Comparison of ENCODE assay signal across 40 cellular contexts in the genomic region with DNA sequence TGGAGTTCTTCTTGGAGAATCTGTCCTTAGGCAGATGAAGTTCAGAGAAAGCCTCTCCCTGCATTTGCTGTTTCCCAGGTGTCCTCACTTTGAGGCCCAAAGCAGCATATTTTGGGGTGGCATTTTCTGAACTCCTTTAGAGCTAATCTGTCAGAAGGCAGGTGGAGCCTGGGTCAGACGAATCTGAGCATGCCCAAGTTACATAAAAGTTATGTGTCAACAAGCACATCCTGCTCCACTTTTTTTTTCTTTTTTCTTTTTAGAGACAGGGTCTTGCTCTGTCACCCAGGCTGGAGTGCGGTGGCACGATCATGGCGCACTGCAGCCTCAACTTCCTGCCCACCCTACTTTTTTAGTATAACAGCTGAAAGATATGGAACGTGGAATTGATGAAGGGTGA.
"Had no signal": no experiment of that assay in that cellular context is flagged by ENCODE, and none has a peak within 500 bp of the region (broad histone marks: within the 10 kb centered on the region; RNA-seq: fewer than 3 reads in every experiment).

No MANE protein-coding gene starts in this region.

- H3K9me3 Mint-ChIP-seq: activated B cell treated with CpG ODN at 0.5 μM for 24 hours; activated CD4-positive, alpha-beta memory T cell treated with anti-CD3 and anti-CD28 coated beads for 36 hours; activated naive CD8-positive, alpha-beta T cell treated with anti-CD3 and anti-CD28 coated beads, Interleukin-2, amount 10 ng/mL, durations not matched to agents 7 days and 5 days; activated T-cell treated with anti-CD3 and anti-CD28 coated beads, Interleukin-2, amount 50 U/mL, for 4 hours; activated T-helper 1 cell treated with anti-CD3 and anti-CD28 coated beads, Interleukin-12 subunit alpha, Interleukin-12 subunit beta, Interleukin-2, Interleukin-4 antibody, amounts not matched to agents 30 ng/mL and 10 ng/mL and 1 ng/mL, durations not matched to agents 14 hours and 24 hours and 36 hours had no signal

- H3K36me3 ChIP-seq: breast epithelium, MG63 had no signal

- H3K4me3 ChIP-seq: body of pancreas, breast epithelium, MG63, PC-9 had no signal

- H3K27ac Mint-ChIP-seq: activated B cell treated with CpG ODN at 0.5 μM for 24 hours; activated CD4-positive, alpha-beta memory T cell treated with anti-CD3 and anti-CD28 coated beads for 36 hours; activated naive CD8-positive, alpha-beta T cell treated with anti-CD3 and anti-CD28 coated beads, Interleukin-2, amount 10 ng/mL, durations not matched to agents 7 days and 5 days; activated T-helper 1 cell treated with anti-CD3 and anti-CD28 coated beads, Interleukin-12 subunit alpha, Interleukin-12 subunit beta, Interleukin-2, Interleukin-4 antibody, amounts not matched to agents 30 ng/mL and 10 ng/mL and 1 ng/mL, durations not matched to agents 14 hours and 24 hours and 36 hours had no signal

- ATAC-seq: activated T-cell treated with anti-CD3 and anti-CD28 coated beads, Interleukin-2, amount 50 U/mL, for 4 hours; body of pancreas; Right ventricle myocardium inferior had no signal

- H3K4me1 ChIP-seq: body of pancreas had no signal

- H3K27me3 ChIP-seq: body of pancreas, breast epithelium, MG63 had no signal

- DNase-seq: activated B cell treated with CpG ODN at 0.5 μM for 24 hours; activated CD4-positive, alpha-beta memory T cell treated with anti-CD3 and anti-CD28 coated beads for 36 hours; activated CD4-positive, alpha-beta T cell treated with anti-CD3 and anti-CD28 coated beads for 4 hours; activated CD4-positive, alpha-beta T cell treated with anti-CD3 and anti-CD28 coated beads, Interleukin-2, amount 50 U/mL, for 1 hour; activated CD4-positive, CD25-positive, alpha-beta regulatory T cell treated with anti-CD3 and anti-CD28 coated beads, Interleukin-2, amount 50 U/mL, for 72 hours; activated CD8-positive, alpha-beta memory T cell treated with anti-CD3 and anti-CD28 coated beads, Interleukin-2, amount 50 U/mL, for 4 hours; activated naive CD4-positive, alpha-beta T cell; activated naive CD4-positive, alpha-beta T cell treated with anti-CD3 and anti-CD28 coated beads, Interleukin-2, amount 50 U/mL, for 16 hours; activated naive CD8-positive, alpha-beta T cell treated with anti-CD3 and anti-CD28 coated beads, Interleukin-2, amount 10 ng/mL, durations not matched to agents 7 days and 5 days; activated T-cell treated with anti-CD3 and anti-CD28 coated beads for 4 hours; activated T-cell treated with anti-CD3 and anti-CD28 coated beads, Interleukin-2, amount 50 U/mL, for 4 hours; amygdala; body of pancreas; caudate nucleus; Karpas-422; KBM-7; MG63; NCI-H1048; NCI-H1105 treated with DMSO at 0.1 percent for 48 hours; NCI-H1436; NCI-H1694; NCI-H1930; NCI-H2081 treated with DMSO at 0.1 percent for 48 hours; NCI-H345; NCI-H526; NCI-H748 treated with DMSO at 0.1 percent for 48 hours; NK-92 treated with Interleukin-12 subunit alpha and Interleukin-12 subunit beta, amount 100 ng/mL, for 24 hours; PC-9; SIG-M5; SW 1271; T-helper 1 cell; T-helper 2 cell; T-helper 9 cell had no signal

- H3K9me3 ChIP-seq: body of pancreas, breast epithelium, MG63 had no signal

- H3K36me3 Mint-ChIP-seq: activated CD4-positive, alpha-beta memory T cell treated with anti-CD3 and anti-CD28 coated beads for 36 hours; activated naive CD8-positive, alpha-beta T cell treated with anti-CD3 and anti-CD28 coated beads, Interleukin-2, amount 10 ng/mL, durations not matched to agents 7 days and 5 days had no signal

- FAIRE-seq: astrocyte, RCC 7860 had no signal

- H3K27ac ChIP-seq: body of pancreas, PC-9, RWPE1, VCaP had no signal

- H3K4me2 ChIP-seq: PC-9 had no signal

- H2AFZ ChIP-seq: PC-9 had no signal
